Comparison of ENCODE assay signal across 8 cellular contexts in the genomic region with DNA sequence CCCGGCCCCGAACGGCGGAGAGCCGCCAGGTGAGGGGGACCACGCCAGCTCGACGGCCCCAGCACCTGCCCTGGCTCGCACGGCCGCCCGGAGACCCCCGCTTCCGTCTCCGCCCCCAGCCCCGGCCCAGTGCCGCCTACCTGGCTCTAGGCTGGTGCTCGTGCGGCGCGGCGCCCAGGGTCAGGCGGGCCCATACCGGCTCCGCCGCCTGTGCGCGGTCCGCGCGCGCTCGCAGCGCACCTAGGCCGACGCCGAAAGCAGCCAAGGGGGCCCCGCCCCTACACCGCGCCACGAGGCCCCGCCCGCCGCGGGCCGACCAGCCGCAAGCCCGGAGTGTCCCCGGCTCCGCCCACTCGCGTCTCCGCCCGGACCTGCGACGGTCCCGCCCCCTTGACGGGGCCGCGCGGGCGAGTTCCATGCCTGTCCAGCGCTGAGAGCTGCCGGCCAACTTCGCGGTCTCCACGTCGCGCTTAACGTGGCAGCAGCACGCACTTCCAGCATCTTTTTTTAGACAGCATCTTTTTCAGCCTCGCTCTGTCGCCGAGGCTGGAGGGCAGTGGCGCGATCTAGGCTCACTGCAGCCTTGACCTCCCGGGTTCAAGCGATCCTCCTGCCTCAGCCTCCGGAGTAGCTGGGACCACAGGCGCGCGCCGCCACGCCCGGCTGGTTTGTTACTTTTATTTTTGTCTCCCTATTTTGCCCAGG. TPM values are rescaled to one million over a fixed set of nuclear protein-coding genes. Genes with fewer than 3 reads are reported as not detected.
DNase-seq lines count a peak whose midpoint lies in the region; ATAC-seq and TF ChIP-seq lines count a peak whose summit lies in the region.

TSS of gene SLC25A39 (minus strand) at position 253 of the 705 bp plus-strand sequence. CDS start 1,261 bp downstream, outside the sequence.

- H3K27me3 Mint-ChIP-seq in activated CD4-positive, alpha-beta memory T cell treated with anti-CD3 and anti-CD28 coated beads, Interleukin-2, amount 10 ng/mL, durations not matched to agents 7 days and 5 days = no peaks in the 10 kb centered on the region

- peak within 1 kb of the TSS; percentile 32 to 93 (median 83) for H3K27ac ChIP-seq in dorsolateral prefrontal cortex

- TF ChIP-seq CTCF in dorsolateral prefrontal cortex (IDR thresholded peaks at IDR 0.05 in 54 of 56, conservative IDR thresholded peaks at IDR 0.05 in 2 of 56; ENCODE audit: low read depth in 1 of 56, partially characterized antibody in 56 of 56) = peak in 23 of 56 donors; percentile 7 to 56 (median 16)
- TF ChIP-seq CTCF in lower leg skin (IDR thresholded peaks at IDR 0.05) = no peak

- DNase-seq in CD1c-positive myeloid dendritic cell (ENCODE audit: extremely low spot score) = peak; percentile 98
- peak; percentile 96 for DNase-seq in NCI-H774 (lab: John Stamatoyannopoulos, UW)
- DNase-seq in activated CD4-positive, alpha-beta memory T cell treated with anti-CD3 and anti-CD28 coated beads, Interleukin-2, amount 10 ng/mL, durations not matched to agents 7 days and 5 days = peak; percentile 95
- DNase-seq in dorsolateral prefrontal cortex = peak; percentile 88 to 98 (median 92)
- DNase-seq in lower leg skin (ENCODE audit: low spot score in 2 of 2) = peak; percentile 90 to 99
- peak; percentile 92 to 93 for DNase-seq in stimulated activated CD4-positive, alpha-beta T cell treated with anti-CD3 and anti-CD28 coated beads, Interleukin-4, amount 100 ng/mL, for 48 hours (ENCODE audit: low read depth in 2 of 2)

- peak within 1 kb of the TSS; percentile 97 for H3K27ac Mint-ChIP-seq in activated CD4-positive, alpha-beta memory T cell treated with anti-CD3 and anti-CD28 coated beads, Interleukin-2, amount 10 ng/mL, durations not matched to agents 7 days and 5 days

- intact Hi-C loops in dorsolateral prefrontal cortex (cut with DNase I) (loop anchor here (1.0 to 5.0 kb wide), 4 partner anchors 20 to 182 kb away; partner anchors contain the start of genes GRN (in 1 of the 2), HROB (in 1 of the 2) and UBTF (in 1 of the 2)), lower leg skin (cut with DNase I; ENCODE audit: low total_unique reads) (loop anchor here (5.0 kb wide), 1 partner anchor 107 kb away; the partner anchor contains the start of gene UBTF)

- no peaks in the 10 kb centered on the region for H3K9me3 Mint-ChIP-seq in activated CD4-positive, alpha-beta memory T cell treated with anti-CD3 and anti-CD28 coated beads, Interleukin-2, amount 10 ng/mL, durations not matched to agents 7 days and 5 days

- H3K36me3 Mint-ChIP-seq in activated CD4-positive, alpha-beta memory T cell treated with anti-CD3 and anti-CD28 coated beads, Interleukin-2, amount 10 ng/mL, durations not matched to agents 7 days and 5 days (ENCODE audit: low read depth) = peaks cover 14% of the 10 kb centered on the region

- peak within 1 kb of the TSS; percentile 68 to 100 (median 97) for H3K4me3 ChIP-seq in dorsolateral prefrontal cortex
- H3K4me3 ChIP-seq in lower leg skin (ENCODE audit: low read depth, poor library complexity, severe bottlenecking) = peak within 1 kb of the TSS; percentile 74

- peak within 1 kb of the TSS; percentile 87 for H3K4me3 Mint-ChIP-seq in activated CD4-positive, alpha-beta memory T cell treated with anti-CD3 and anti-CD28 coated beads, Interleukin-2, amount 10 ng/mL, durations not matched to agents 7 days and 5 days

- TF ChIP-seq POLR2A in lower leg skin (IDR thresholded peaks at IDR 0.05) = no peak

- ATAC-seq in GM19397 (IDR thresholded peaks at IDR 0.05; ENCODE audit: unreplicated experiment) (peak; percentile 80), HG03565 (IDR thresholded peaks at IDR 0.05; ENCODE audit: unreplicated experiment) (peak; percentile 54)

- CTCF ChIA-PET in activated CD4-positive, alpha-beta memory T cell treated with anti-CD3 and anti-CD28 coated beads, Interleukin-2, amount 10 ng/mL, durations not matched to agents 7 days and 5 days (lab: Charles Lee) = interaction anchor here (0.5 to 1.2 kb wide), 4 partner anchors 29 to 139 kb away, joined by 3 to 8 read pairs (median 4); no protein-coding TSS in a partner anchor

- 0 to 2% methylated on average over 25 to 41 of the region's 85 CpGs for WGBS in lower leg skin, 2 donors

- H3K27me3 ChIP-seq in dorsolateral prefrontal cortex = no peaks in the 10 kb centered on the region

- peaks cover 28% of the 10 kb centered on the region for H3K4me1 Mint-ChIP-seq in activated CD4-positive, alpha-beta memory T cell treated with anti-CD3 and anti-CD28 coated beads, Interleukin-2, amount 10 ng/mL, durations not matched to agents 7 days and 5 days

- POLR2A ChIA-PET in activated CD4-positive, alpha-beta memory T cell treated with anti-CD3 and anti-CD28 coated beads, Interleukin-2, amount 10 ng/mL, durations not matched to agents 7 days and 5 days (lab: Charles Lee) = interaction anchor here (0.9 to 8.0 kb wide), 8 partner anchors 14 to 396 kb away, joined by 3 to 117 read pairs (median 6); partner anchors contain the start of genes TMUB2 and UBTF

RNA-seq across cellular contexts. Expression of gene SLC25A39, which starts in this region (rescaled TPM):
- total RNA-seq in activated CD4-positive, alpha-beta memory T cell treated with anti-CD3 and anti-CD28 coated beads, Interleukin-2, amount 10 ng/mL, durations not matched to agents 7 days and 5 days = 10 to 100 TPM; 72.6 to 77.0 TPM
- total RNA-seq in dorsolateral prefrontal cortex (100 to 1,000 TPM in 1 of 120 experiments, 10 to 100 TPM in 119; 42.3 to 102 (median 61.2) TPM), lower leg skin (100 to 1,000 TPM in 1 of 4 donors, 10 to 100 TPM in 3; 73.4 to 113 (median 90.0) TPM)

Comparison
In these comparisons a context has a peak if more than half of its experiments do, and no peak if none do; other contexts are left out.
1. Peak in every context shown above with its lines: DNase-seq, ATAC-seq, H3K4me3 ChIP-seq and H3K27ac ChIP-seq.